2 cellular contexts compared by ENCODE assay signal in the genomic region with DNA sequence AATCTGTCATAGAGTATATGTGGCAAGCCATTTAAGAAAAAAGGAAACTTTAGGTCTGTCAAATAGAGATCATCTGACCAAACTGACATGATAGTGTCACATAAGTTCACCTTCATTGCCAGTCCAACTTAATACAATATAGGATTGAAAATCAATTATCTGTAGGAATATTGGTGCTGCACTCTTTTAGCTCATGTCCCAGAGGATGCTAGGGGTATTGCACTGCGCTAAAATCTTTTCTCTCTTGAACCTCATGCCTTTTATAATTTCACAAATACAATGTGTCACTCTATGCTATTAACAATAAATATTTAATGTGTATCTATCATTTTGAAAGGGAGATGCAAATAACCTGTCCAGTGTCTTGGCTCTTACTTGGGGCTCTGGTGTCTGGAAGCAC.
TF ChIP-seq lines count a peak whose summit lies in the region.

No MANE protein-coding gene starts in this region.

TF ChIP-seq in SK-N-SH, 30 proteins besides CTCF, POLR2A, EP300 and RAD21 (continued from another document):
- TF ChIP-seq IRF3 (IDR thresholded peaks at IDR 0.05; ENCODE audit: low read depth, low read length), result no peak
- TF ChIP-seq FOSL2 (IDR thresholded peaks at IDR 0.05; ENCODE audit: borderline replicate concordance, low read depth), result no peak
- TF ChIP-seq, protein P1, sequence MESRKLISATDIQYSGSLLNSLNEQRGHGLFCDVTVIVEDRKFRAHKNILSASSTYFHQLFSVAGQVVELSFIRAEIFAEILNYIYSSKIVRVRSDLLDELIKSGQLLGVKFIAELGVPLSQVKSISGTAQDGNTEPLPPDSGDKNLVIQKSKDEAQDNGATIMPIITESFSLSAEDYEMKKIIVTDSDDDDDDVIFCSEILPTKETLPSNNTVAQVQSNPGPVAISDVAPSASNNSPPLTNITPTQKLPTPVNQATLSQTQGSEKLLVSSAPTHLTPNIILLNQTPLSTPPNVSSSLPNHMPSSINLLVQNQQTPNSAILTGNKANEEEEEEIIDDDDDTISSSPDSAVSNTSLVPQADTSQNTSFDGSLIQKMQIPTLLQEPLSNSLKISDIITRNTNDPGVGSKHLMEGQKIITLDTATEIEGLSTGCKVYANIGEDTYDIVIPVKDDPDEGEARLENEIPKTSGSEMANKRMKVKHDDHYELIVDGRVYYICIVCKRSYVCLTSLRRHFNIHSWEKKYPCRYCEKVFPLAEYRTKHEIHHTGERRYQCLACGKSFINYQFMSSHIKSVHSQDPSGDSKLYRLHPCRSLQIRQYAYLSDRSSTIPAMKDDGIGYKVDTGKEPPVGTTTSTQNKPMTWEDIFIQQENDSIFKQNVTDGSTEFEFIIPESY (IDR thresholded peaks at IDR 0.05; ENCODE audit: borderline replicate concordance, low read depth), result no peak
- TF ChIP-seq TAF1 (IDR thresholded peaks at IDR 0.05; ENCODE audit: borderline replicate concordance, low read depth, low read length), result no peak

TF ChIP-seq in SK-N-SH treated with all-trans-retinoic acid at 6 μM for 48 hours, 23 proteins besides CTCF, POLR2A, EP300 and RAD21 (continued from another document):
- TF ChIP-seq, protein P2, sequence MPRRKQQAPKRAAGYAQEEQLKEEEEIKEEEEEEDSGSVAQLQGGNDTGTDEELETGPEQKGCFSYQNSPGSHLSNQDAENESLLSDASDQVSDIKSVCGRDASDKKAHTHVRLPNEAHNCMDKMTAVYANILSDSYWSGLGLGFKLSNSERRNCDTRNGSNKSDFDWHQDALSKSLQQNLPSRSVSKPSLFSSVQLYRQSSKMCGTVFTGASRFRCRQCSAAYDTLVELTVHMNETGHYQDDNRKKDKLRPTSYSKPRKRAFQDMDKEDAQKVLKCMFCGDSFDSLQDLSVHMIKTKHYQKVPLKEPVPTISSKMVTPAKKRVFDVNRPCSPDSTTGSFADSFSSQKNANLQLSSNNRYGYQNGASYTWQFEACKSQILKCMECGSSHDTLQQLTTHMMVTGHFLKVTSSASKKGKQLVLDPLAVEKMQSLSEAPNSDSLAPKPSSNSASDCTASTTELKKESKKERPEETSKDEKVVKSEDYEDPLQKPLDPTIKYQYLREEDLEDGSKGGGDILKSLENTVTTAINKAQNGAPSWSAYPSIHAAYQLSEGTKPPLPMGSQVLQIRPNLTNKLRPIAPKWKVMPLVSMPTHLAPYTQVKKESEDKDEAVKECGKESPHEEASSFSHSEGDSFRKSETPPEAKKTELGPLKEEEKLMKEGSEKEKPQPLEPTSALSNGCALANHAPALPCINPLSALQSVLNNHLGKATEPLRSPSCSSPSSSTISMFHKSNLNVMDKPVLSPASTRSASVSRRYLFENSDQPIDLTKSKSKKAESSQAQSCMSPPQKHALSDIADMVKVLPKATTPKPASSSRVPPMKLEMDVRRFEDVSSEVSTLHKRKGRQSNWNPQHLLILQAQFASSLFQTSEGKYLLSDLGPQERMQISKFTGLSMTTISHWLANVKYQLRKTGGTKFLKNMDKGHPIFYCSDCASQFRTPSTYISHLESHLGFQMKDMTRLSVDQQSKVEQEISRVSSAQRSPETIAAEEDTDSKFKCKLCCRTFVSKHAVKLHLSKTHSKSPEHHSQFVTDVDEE (CRISPR knock-in tag; IDR thresholded peaks at IDR 0.05), result no peak
- TF ChIP-seq PATZ1 (CRISPR knock-in tag; IDR thresholded peaks at IDR 0.05; ENCODE audit: borderline replicate concordance) (no peak), RARB (CRISPR knock-in tag; IDR thresholded peaks at IDR 0.05) (no peak), TOX (CRISPR knock-in tag; IDR thresholded peaks at IDR 0.05; ENCODE audit: borderline replicate concordance) (no peak), GLIS3 (CRISPR knock-in tag; IDR thresholded peaks at IDR 0.05) (no peak), CSDC2 (CRISPR knock-in tag; IDR thresholded peaks at IDR 0.05) (no peak)
- TF ChIP-seq, protein P3, sequence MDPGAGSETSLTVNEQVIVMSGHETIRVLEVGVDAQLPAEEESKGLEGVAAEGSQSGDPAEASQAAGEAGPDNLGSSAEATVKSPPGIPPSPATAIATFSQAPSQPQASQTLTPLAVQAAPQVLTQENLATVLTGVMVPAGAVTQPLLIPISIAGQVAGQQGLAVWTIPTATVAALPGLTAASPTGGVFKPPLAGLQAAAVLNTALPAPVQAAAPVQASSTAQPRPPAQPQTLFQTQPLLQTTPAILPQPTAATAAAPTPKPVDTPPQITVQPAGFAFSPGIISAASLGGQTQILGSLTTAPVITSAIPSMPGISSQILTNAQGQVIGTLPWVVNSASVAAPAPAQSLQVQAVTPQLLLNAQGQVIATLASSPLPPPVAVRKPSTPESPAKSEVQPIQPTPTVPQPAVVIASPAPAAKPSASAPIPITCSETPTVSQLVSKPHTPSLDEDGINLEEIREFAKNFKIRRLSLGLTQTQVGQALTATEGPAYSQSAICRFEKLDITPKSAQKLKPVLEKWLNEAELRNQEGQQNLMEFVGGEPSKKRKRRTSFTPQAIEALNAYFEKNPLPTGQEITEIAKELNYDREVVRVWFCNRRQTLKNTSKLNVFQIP (CRISPR knock-in tag; IDR thresholded peaks at IDR 0.05; ENCODE audit: borderline replicate concordance, low read depth), result no peak
